Comparison of ENCODE assay signal across 1 cellular context in the genomic region with DNA sequence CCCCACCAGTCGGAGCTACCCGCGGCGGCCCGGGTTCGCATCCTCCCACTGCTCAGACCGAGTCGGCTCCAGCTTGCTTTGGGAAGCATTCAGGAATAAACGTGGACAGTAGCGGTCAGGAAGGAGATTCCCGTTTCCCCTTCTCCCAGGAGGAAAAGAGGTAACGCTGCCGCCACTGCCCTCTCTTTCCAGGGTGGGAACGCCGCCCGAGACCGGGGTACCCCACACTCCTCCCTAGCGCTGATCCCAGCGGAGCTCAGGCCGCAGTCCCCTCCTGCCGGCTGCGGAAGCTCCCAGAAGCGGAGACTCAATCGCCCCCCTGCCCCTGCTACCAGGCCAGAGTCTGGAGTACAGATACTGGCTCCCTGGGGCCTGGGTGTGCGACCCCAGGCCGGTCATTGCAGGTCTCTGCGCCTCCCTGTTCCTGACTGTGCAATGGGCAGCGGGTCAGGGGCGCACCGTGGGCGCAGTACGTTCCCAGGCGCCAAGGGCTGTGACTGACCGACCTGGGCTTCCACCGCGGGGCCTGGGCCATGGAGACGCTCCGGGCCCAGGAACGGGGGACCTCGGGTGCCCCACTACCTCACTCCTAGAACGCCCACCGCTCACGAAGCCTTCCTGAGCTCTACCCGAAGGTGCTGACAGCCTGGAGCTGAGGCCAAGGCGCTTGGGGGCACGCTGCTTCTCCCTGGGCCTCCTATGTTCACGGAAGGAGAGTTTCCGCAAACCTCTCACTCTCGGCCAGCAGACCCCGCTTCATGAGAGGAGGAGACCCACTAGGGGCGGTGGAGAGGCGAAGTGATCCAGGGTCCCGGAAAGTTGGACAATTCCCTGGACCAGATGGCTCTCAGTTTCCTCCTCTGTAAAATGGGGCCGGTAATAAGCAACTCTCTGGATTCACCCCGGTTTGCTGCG.
TF ChIP-seq lines count a peak whose summit lies in the region.

No MANE protein-coding gene starts in this region.

TF ChIP-seq in IMR-90, 13 proteins besides CTCF, POLR2A, EP300 and RAD21:
- TF ChIP-seq MAZ (IDR thresholded peaks at IDR 0.05; ENCODE audit: borderline replicate concordance, low read depth, low read length): no peak
- TF ChIP-seq, protein P1, sequence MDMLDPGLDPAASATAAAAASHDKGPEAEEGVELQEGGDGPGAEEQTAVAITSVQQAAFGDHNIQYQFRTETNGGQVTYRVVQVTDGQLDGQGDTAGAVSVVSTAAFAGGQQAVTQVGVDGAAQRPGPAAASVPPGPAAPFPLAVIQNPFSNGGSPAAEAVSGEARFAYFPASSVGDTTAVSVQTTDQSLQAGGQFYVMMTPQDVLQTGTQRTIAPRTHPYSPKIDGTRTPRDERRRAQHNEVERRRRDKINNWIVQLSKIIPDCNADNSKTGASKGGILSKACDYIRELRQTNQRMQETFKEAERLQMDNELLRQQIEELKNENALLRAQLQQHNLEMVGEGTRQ (IDR thresholded peaks at IDR 0.05; ENCODE audit: low read depth, low read length): no peak
- TF ChIP-seq CHD1 (IDR thresholded peaks at IDR 0.05; ENCODE audit: low read depth, low read length): no peak
- no peak for TF ChIP-seq FOS (IDR thresholded peaks at IDR 0.05; ENCODE audit: low read depth, low read length)
- no peak for TF ChIP-seq CEBPB (IDR thresholded peaks at IDR 0.05; ENCODE audit: low read depth, low read length)
- TF ChIP-seq RCOR1 (IDR thresholded peaks at IDR 0.05; ENCODE audit: insufficient replicate concordance, low read length): no peak
- TF ChIP-seq NFE2L2 (IDR thresholded peaks at IDR 0.05; ENCODE audit: low read depth, low read length): no peak
- no peak for TF ChIP-seq RFX5 (IDR thresholded peaks at IDR 0.05; ENCODE audit: low read depth, low read length)
- TF ChIP-seq, protein P2, sequence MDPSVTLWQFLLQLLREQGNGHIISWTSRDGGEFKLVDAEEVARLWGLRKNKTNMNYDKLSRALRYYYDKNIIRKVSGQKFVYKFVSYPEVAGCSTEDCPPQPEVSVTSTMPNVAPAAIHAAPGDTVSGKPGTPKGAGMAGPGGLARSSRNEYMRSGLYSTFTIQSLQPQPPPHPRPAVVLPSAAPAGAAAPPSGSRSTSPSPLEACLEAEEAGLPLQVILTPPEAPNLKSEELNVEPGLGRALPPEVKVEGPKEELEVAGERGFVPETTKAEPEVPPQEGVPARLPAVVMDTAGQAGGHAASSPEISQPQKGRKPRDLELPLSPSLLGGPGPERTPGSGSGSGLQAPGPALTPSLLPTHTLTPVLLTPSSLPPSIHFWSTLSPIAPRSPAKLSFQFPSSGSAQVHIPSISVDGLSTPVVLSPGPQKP (IDR thresholded peaks at IDR 0.05; ENCODE audit: borderline replicate concordance, low read depth, low read length): no peak
- no peak for TF ChIP-seq MAFK (IDR thresholded peaks at IDR 0.05; ENCODE audit: low read depth, low read length)
- no peak for TF ChIP-seq BHLHE40 (IDR thresholded peaks at IDR 0.05; ENCODE audit: low read depth, low read length)
- TF ChIP-seq MXI1 (IDR thresholded peaks at IDR 0.05; ENCODE audit: borderline replicate concordance, low read depth, low read length): no peak
- no peak for TF ChIP-seq SMC3 (IDR thresholded peaks at IDR 0.05; ENCODE audit: low read depth, low read length)
